26 cellular contexts compared by ENCODE assay signal in the genomic region with DNA sequence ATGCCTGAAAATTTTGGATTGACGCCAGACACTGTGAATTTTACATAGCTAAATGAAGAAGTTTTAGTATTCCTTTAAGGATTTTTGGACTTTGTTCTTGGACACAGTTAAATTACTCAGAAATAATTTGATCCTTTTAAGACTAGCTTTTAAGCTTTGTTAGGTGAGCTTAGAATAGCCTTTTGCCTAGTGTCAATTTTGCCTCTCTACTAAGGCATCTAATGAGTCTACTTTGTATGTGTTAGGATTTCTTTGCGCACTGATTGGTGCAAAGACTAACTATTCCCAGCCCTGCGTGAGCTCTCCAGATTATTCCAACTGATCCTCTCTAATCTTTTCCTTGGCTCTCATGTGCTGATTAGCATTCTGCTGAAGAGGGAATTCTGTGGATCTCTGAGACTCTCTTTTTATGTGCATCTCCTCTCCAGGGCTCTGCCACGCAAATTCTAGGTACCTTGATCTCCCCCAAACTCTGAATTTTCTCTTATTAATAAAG.
"Had no signal": no experiment of that assay in that cellular context is flagged by ENCODE, and none has a peak within 500 bp of the region (broad histone marks: within the 10 kb centered on the region; RNA-seq: fewer than 3 reads in every experiment).

No MANE protein-coding gene starts in this region.

- ATAC-seq: effector memory CD8-positive, alpha-beta T cell; esophagus mucosa; gastrocnemius medialis; heart right ventricle; left cardiac atrium; left lung; left ventricle myocardium superior; lower lobe of right lung; naive thymus-derived CD4-positive, alpha-beta T cell had no signal

- H3K4me3 Mint-ChIP-seq: dendritic cell treated with granulocyte-macrophage colony-stimulating factor and Interleukin-4, amounts not matched to agents 40 ng/mL and 50 ng/mL, for 4 days; effector memory CD8-positive, alpha-beta T cell; endodermal cell; mesothelial cell of epicardium; naive thymus-derived CD4-positive, alpha-beta T cell had no signal

- H3K4me3 ChIP-seq: colonic mucosa, esophagus squamous epithelium, gastrocnemius medialis, heart right ventricle, left lung, lower lobe of right lung had no signal

- H3K27ac Mint-ChIP-seq: dendritic cell treated with granulocyte-macrophage colony-stimulating factor and Interleukin-4, amounts not matched to agents 40 ng/mL and 50 ng/mL, for 4 days; effector memory CD8-positive, alpha-beta T cell; endodermal cell; mesothelial cell of epicardium had no signal

- H3K27me3 ChIP-seq: colonic mucosa, gastrocnemius medialis had no signal

- DNase-seq: colonic mucosa; cortex of kidney; effector CD8-positive, alpha-beta T cell; effector memory CD8-positive, alpha-beta T cell; endodermal cell; erythroblast; esophagus squamous epithelium; foreskin melanocyte; gastrocnemius medialis; glutamatergic neuron; head of caudate nucleus; heart right ventricle; hippocampal formation; left cardiac atrium; left lung; left ventricle myocardium superior; lower lobe of right lung; mesenchymal stem cell; naive thymus-derived CD4-positive, alpha-beta T cell had no signal

- H3K36me3 Mint-ChIP-seq: mesothelial cell of epicardium had no signal

- H3K36me3 ChIP-seq: colonic mucosa, esophagus squamous epithelium, gastrocnemius medialis, heart right ventricle, left lung, lower lobe of right lung had no signal

- FAIRE-seq: endometrium, islet of Langerhans, keratinocyte had no signal

- H3K4me1 ChIP-seq: colonic mucosa, esophagus squamous epithelium, gastrocnemius medialis, heart right ventricle, left lung, lower lobe of right lung had no signal

- H3K4me1 Mint-ChIP-seq: endodermal cell; mesothelial cell of epicardium; naive thymus-derived CD4-positive, alpha-beta T cell had no signal

- H3K9me3 Mint-ChIP-seq: effector memory CD8-positive, alpha-beta T cell had no signal

- H3K27ac ChIP-seq: colonic mucosa, epithelial cell of prostate, esophagus squamous epithelium, gastrocnemius medialis, heart right ventricle, left lung, lower lobe of right lung had no signal

- H3K9me3 ChIP-seq: colonic mucosa, esophagus squamous epithelium, gastrocnemius medialis had no signal
